Comparison of ENCODE assay signal across 1 cellular context in genomic region chr19:50511069-50511822, GRCh38.
TF ChIP-seq lines count a peak whose summit lies in the region.

TSS of gene JOSD2 (minus strand) at chr19:50511191. CDS start at chr19:50510431, 760 bp downstream.

TF ChIP-seq in HepG2, 621 proteins besides CTCF, POLR2A, EP300 and RAD21 (continued from another document and continues in another):
- peak; percentile 72; the same call in 1 of the 2 replicates for TF ChIP-seq GMEB1 (CRISPR knock-in tag; IDR thresholded peaks at IDR 0.05; ENCODE audit: borderline replicate concordance)
- 0 out of 2 replicates have a peak, but pooled peaks have one; percentile 32 for TF ChIP-seq ZNF790 (CRISPR knock-in tag; IDR thresholded peaks at IDR 0.05; ENCODE audit: borderline replicate concordance)
- TF ChIP-seq ZNF367 (CRISPR knock-in tag; IDR thresholded peaks at IDR 0.05; ENCODE audit: borderline replicate concordance) = no peak
- peak; percentile 93 for TF ChIP-seq CHD2 (IDR thresholded peaks at IDR 0.05; ENCODE audit: low read depth, low read length)
- 0 out of 2 replicates have a peak, but pooled peaks have one; percentile 9 for TF ChIP-seq PITX1 (CRISPR knock-in tag; IDR thresholded peaks at IDR 0.05)
- 0 out of 2 replicates have a peak, but pooled peaks have one; percentile 22 for TF ChIP-seq UBTF (CRISPR knock-in tag; IDR thresholded peaks at IDR 0.05)
- no peak for TF ChIP-seq HOXA7 (CRISPR knock-in tag; IDR thresholded peaks at IDR 0.05)
- TF ChIP-seq ISL2 (CRISPR knock-in tag; IDR thresholded peaks at IDR 0.05) = no peak
- TF ChIP-seq ZNF687 (CRISPR knock-in tag; IDR thresholded peaks at IDR 0.05) = peak; percentile 79
- peak; percentile 55 for TF ChIP-seq NFYB (CRISPR knock-in tag; IDR thresholded peaks at IDR 0.05)
- peak; percentile 99 for TF ChIP-seq ZBTB21 (CRISPR knock-in tag; IDR thresholded peaks at IDR 0.05)
- TF ChIP-seq ZBTB43 (CRISPR knock-in tag; conservative IDR thresholded peaks at IDR 0.05) = no peak
- peak; percentile 52 for TF ChIP-seq PHF20 (CRISPR knock-in tag; IDR thresholded peaks at IDR 0.05)
- TF ChIP-seq ZNF772 (CRISPR knock-in tag; IDR thresholded peaks at IDR 0.05) = no peak
- TF ChIP-seq RNF2 (conservative IDR thresholded peaks at IDR 0.05; ENCODE audit: low read depth) = no peak
- peak; percentile 26; the same call in 1 of the 2 replicates for TF ChIP-seq MTA1 (CRISPR knock-in tag; IDR thresholded peaks at IDR 0.05; ENCODE audit: borderline replicate concordance)
- peak; percentile 58; the same call in 1 of the 2 replicates for TF ChIP-seq MYC (CRISPR knock-in tag; IDR thresholded peaks at IDR 0.05; ENCODE audit: borderline replicate concordance)
- TF ChIP-seq SP5 (CRISPR knock-in tag; IDR thresholded peaks at IDR 0.05; ENCODE audit: borderline replicate concordance, low read depth) = no peak
- TF ChIP-seq SAP130 (CRISPR knock-in tag; IDR thresholded peaks at IDR 0.05; ENCODE audit: low read depth) = peak; percentile 48
- no peak for TF ChIP-seq ZBTB40 (IDR thresholded peaks at IDR 0.05)
- TF ChIP-seq ZBTB40 (CRISPR knock-in tag; IDR thresholded peaks at IDR 0.05) = peak; percentile 59
- 0 out of 2 replicates have a peak, but pooled peaks have one; percentile 21 for TF ChIP-seq RXRA (CRISPR knock-in tag; IDR thresholded peaks at IDR 0.05)
- TF ChIP-seq ZNF574 (CRISPR knock-in tag; IDR thresholded peaks at IDR 0.05) = peak; percentile 84
- TF ChIP-seq PLSCR1 (CRISPR knock-in tag; IDR thresholded peaks at IDR 0.05; ENCODE audit: borderline replicate concordance) = no peak
- TF ChIP-seq ZBTB3 (CRISPR knock-in tag; IDR thresholded peaks at IDR 0.05; ENCODE audit: borderline replicate concordance, low read depth) = no peak
- peak; percentile 8 for TF ChIP-seq TEAD3 (CRISPR knock-in tag; optimal IDR thresholded peaks at IDR 0.05; ENCODE audit: borderline replicate concordance)
- no peak for TF ChIP-seq CAMTA2 (CRISPR knock-in tag; IDR thresholded peaks at IDR 0.05; ENCODE audit: borderline replicate concordance)
- TF ChIP-seq RELA (CRISPR knock-in tag; IDR thresholded peaks at IDR 0.05) = no peak
- peak; percentile 38 for TF ChIP-seq ZNF18 (CRISPR knock-in tag; IDR thresholded peaks at IDR 0.05; ENCODE audit: insufficient replicate concordance)
